8 cellular contexts compared by ENCODE assay signal in genomic region chr11:65134952-65135632, GRCh38. TPM values are rescaled to one million over a fixed set of nuclear protein-coding genes. Genes with fewer than 3 reads are reported as not detected.
DNase-seq lines count a peak whose midpoint lies in the region; ATAC-seq and TF ChIP-seq lines count a peak whose summit lies in the region.

No MANE protein-coding gene starts in this region.

- H3K4me3 Mint-ChIP-seq in activated T-cell treated with anti-CD3 and anti-CD28 coated beads, Interleukin-2, amount 50 U/mL, for 72 hours: peak overlapping the region; percentile 97 to 99
- H3K4me3 Mint-ChIP-seq in stimulated activated naive B cell treated with anti-CD40 and anti-IgM and Interleukin-4, amounts not matched to agents 10 μg/mL and 1 μg/mL and 100 μg/mL, for 72 hours: peak overlapping the region; percentile 98

- intact Hi-C loops in PC-9 (cut with micrococcal nuclease; ENCODE audit: unreplicated experiment): loop anchor here (1.0 kb wide), 2 partner anchors 15 to 48 kb away; no protein-coding TSS in a partner anchor
- intact Hi-C loops in esophagus muscularis mucosa (cut with DNase I): loop anchor here (5.0 kb wide), 1 partner anchor 47 kb away; the partner anchor contains the start of gene CAPN1

- H3K27ac ChIP-seq in PC-9 (peak overlapping the region; percentile 92), esophagus muscularis mucosa (replicated peaks in 1 of 4) (peak overlapping the region; percentile 94 to 98 (median 98)), muscle layer of duodenum (ENCODE audit: low read length) (peak overlapping the region; percentile 100)

- DNase-seq in DMS53 (lab: John Stamatoyannopoulos, UW) (peak; percentile 99), KBM-7 (peak; percentile 97), PC-9 (peak; percentile 95 to 99), esophagus muscularis mucosa (ENCODE audit: extremely low spot score) (peak; percentile 96)
- DNase-seq in activated T-cell treated with anti-CD3 and anti-CD28 coated beads, Interleukin-2, amount 50 U/mL, for 72 hours: peak; percentile 84 to 86
- DNase-seq in stimulated activated naive B cell treated with anti-CD40 and anti-IgM and Interleukin-4, amounts not matched to agents 10 μg/mL and 1 μg/mL and 100 μg/mL, for 72 hours: peak; percentile 82

- in situ Hi-C loops in KBM-7 (cut with MboI; ENCODE audit: low pct_unique_long_range_greater_than_20kb, low sequenced_read_pairs): no loop called here

- peak; percentile 67 for ATAC-seq in GM21723 (IDR thresholded peaks at IDR 0.05; ENCODE audit: unreplicated experiment)
- ATAC-seq in activated T-cell treated with anti-CD3 and anti-CD28 coated beads, Interleukin-2, amount 50 U/mL, for 72 hours (replicated peaks in 1 of 2): peak; percentile 87 to 88
- ATAC-seq in stimulated activated naive B cell treated with anti-CD40 and anti-IgM and Interleukin-4, amounts not matched to agents 10 μg/mL and 1 μg/mL and 100 μg/mL, for 72 hours (replicated peaks): peak; percentile 78 to 80

- TSS peak; percentile 72 for BruUV-seq in PC-9 (replicated peaks; lab: Mats Ljungman, UMichigan)

- H3K4me1 ChIP-seq in PC-9 (replicated peaks; ENCODE audit: insufficient read depth) (peaks cover 19% of the 10 kb centered on the region), esophagus muscularis mucosa (peaks cover 26 to 39% (median 32%) of the 10 kb centered on the region in 4 donors), muscle layer of duodenum (ENCODE audit: control insufficient read depth in 1 of 2, insufficient read depth in 2 of 2, low read length in 2 of 2) (peaks cover 16 to 34% of the 10 kb centered on the region in 2 donors)

- no peak for TF ChIP-seq POLR2A in esophagus muscularis mucosa (IDR thresholded peaks at IDR 0.05; ENCODE audit: low read depth)

- no peak for TF ChIP-seq CTCF in PC-9 (conservative IDR thresholded peaks at IDR 0.05)
- TF ChIP-seq CTCF in esophagus muscularis mucosa (IDR thresholded peaks at IDR 0.05): no peak

- H3K4me1 Mint-ChIP-seq in activated T-cell treated with anti-CD3 and anti-CD28 coated beads, Interleukin-2, amount 50 U/mL, for 72 hours (ENCODE audit: low read depth): peaks cover 39% of the 10 kb centered on the region
- peaks cover 42 to 67% of the 10 kb centered on the region in 2 donors for H3K4me1 Mint-ChIP-seq in stimulated activated naive B cell treated with anti-CD40 and anti-IgM and Interleukin-4, amounts not matched to agents 10 μg/mL and 1 μg/mL and 100 μg/mL, for 72 hours

- POLR2A ChIA-PET in PC-9 (lab: Charles Lee; ENCODE audit: unreplicated experiment): interaction anchor here (0.6 to 1.4 kb wide), 17 partner anchors 10 to 475 kb away, joined by 3 to 25 read pairs (median 5); partner anchors contain the start of genes CAPN1, FAU, MRPL49 and SF1

- CTCF ChIA-PET in PC-9 (lab: Charles Lee): interaction anchor here (0.6 to 1.3 kb wide), 4 partner anchors 12 to 195 kb away, joined by 3 to 5 read pairs (median 4); partner anchors contain the start of gene CAPN1

- peak overlapping the region; percentile 98 for H3K27ac Mint-ChIP-seq in activated T-cell treated with anti-CD3 and anti-CD28 coated beads, Interleukin-2, amount 50 U/mL, for 72 hours
- peak overlapping the region; percentile 100 for H3K27ac Mint-ChIP-seq in stimulated activated naive B cell treated with anti-CD40 and anti-IgM and Interleukin-4, amounts not matched to agents 10 μg/mL and 1 μg/mL and 100 μg/mL, for 72 hours

- peak overlapping the region; percentile 89 for H3K4me2 ChIP-seq in PC-9

- TF ChIP-seq EP300 in esophagus muscularis mucosa (IDR thresholded peaks at IDR 0.05): no peak

- H3K36me3 ChIP-seq in PC-9 (ENCODE audit: low read depth) (peaks cover 24% of the 10 kb centered on the region), esophagus muscularis mucosa (peaks cover 13 to 31% (median 30%) of the 10 kb centered on the region in 4 donors), muscle layer of duodenum (ENCODE audit: control insufficient read depth in 1 of 2, insufficient read depth in 2 of 2, low read length in 2 of 2) (peaks cover 18 to 30% of the 10 kb centered on the region in 2 donors)

- peaks cover 26% of the 10 kb centered on the region for H3F3A ChIP-seq in PC-9 (ENCODE audit: insufficient read depth, low read depth)

- H3K4me3 ChIP-seq in PC-9 (peak overlapping the region; percentile 92), esophagus muscularis mucosa (peak overlapping the region; percentile 84 to 96 (median 94)), muscle layer of duodenum (ENCODE audit: low read depth in 1 of 2, low read length in 2 of 2) (peak overlapping the region; percentile 86 to 91)

- no peaks in the 10 kb centered on the region for H3K9me3 ChIP-seq in PC-9 (ENCODE audit: insufficient read depth, low read depth)
- H3K9me3 ChIP-seq in esophagus muscularis mucosa: no peaks in the 10 kb centered on the region
- no peaks in the 10 kb centered on the region for H3K9me3 ChIP-seq in muscle layer of duodenum (ENCODE audit: control insufficient read depth in 1 of 2, low read length in 2 of 2)

- no peaks in the 10 kb centered on the region for H3K9me3 Mint-ChIP-seq in activated T-cell treated with anti-CD3 and anti-CD28 coated beads, Interleukin-2, amount 50 U/mL, for 72 hours
- no peaks in the 10 kb centered on the region for H3K9me3 Mint-ChIP-seq in stimulated activated naive B cell treated with anti-CD40 and anti-IgM and Interleukin-4, amounts not matched to agents 10 μg/mL and 1 μg/mL and 100 μg/mL, for 72 hours

- 2% methylated on average over 24 of the region's 24 CpGs for WGBS in esophagus muscularis mucosa

- no peaks in the 10 kb centered on the region for H3K9me2 ChIP-seq in PC-9 (ENCODE audit: insufficient read depth)

- H4K20me1 ChIP-seq in PC-9 (ENCODE audit: insufficient read depth): peaks cover 21% of the 10 kb centered on the region

- H2AFZ ChIP-seq in PC-9: peak overlapping the region; percentile 80

- peaks cover 35% of the 10 kb centered on the region for H3K79me2 ChIP-seq in PC-9 (ENCODE audit: low read depth)

- no peaks in the 10 kb centered on the region for H3K27me3 Mint-ChIP-seq in activated T-cell treated with anti-CD3 and anti-CD28 coated beads, Interleukin-2, amount 50 U/mL, for 72 hours (ENCODE audit: low read depth)
- no peaks in the 10 kb centered on the region for H3K27me3 Mint-ChIP-seq in stimulated activated naive B cell treated with anti-CD40 and anti-IgM and Interleukin-4, amounts not matched to agents 10 μg/mL and 1 μg/mL and 100 μg/mL, for 72 hours

- H3K27me3 ChIP-seq in PC-9 (ENCODE audit: insufficient read depth, low read depth) (no peaks in the 10 kb centered on the region), esophagus muscularis mucosa (no peaks in the 10 kb centered on the region), muscle layer of duodenum (ENCODE audit: low read depth, low read length) (no peaks in the 10 kb centered on the region)

- peaks cover 0 to 4% of the 10 kb centered on the region in 2 donors for H3K36me3 Mint-ChIP-seq in activated T-cell treated with anti-CD3 and anti-CD28 coated beads, Interleukin-2, amount 50 U/mL, for 72 hours (ENCODE audit: insufficient read depth in 2 of 2)
- H3K36me3 Mint-ChIP-seq in stimulated activated naive B cell treated with anti-CD40 and anti-IgM and Interleukin-4, amounts not matched to agents 10 μg/mL and 1 μg/mL and 100 μg/mL, for 72 hours: peaks cover 37 to 47% of the 10 kb centered on the region in 2 donors

RNA-seq across cellular contexts. Expression of gene SYVN1, which starts 0.8 kb away (rescaled TPM):
- total RNA-seq in PC-9 (2021) (40.9 and 51.5 TPM in 2 replicates), esophagus muscularis mucosa (10 to 100 TPM; 24.1 to 39.5 (median 27.5) TPM)
- total RNA-seq in activated T-cell treated with anti-CD3 and anti-CD28 coated beads, Interleukin-2, amount 50 U/mL, for 72 hours: 10 to 100 TPM; 45.8 to 53.1 TPM

RNA-seq across cellular contexts. Expression of gene MRPL49, which starts 13.0 kb away (rescaled TPM):
- total RNA-seq in PC-9 (2021) (84.5 and 95.0 TPM in 2 replicates), esophagus muscularis mucosa (100 to 1,000 TPM in 2 of 4 donors, 10 to 100 TPM in 2; 76.2 to 113 (median 91.5) TPM)
- total RNA-seq in activated T-cell treated with anti-CD3 and anti-CD28 coated beads, Interleukin-2, amount 50 U/mL, for 72 hours: 10 to 100 TPM; 73.6 to 89.8 TPM

RNA-seq across cellular contexts. Expression of gene FAU, which starts 13.2 kb away (rescaled TPM):
- total RNA-seq in PC-9 (2021): 973 and 1,165 TPM in 2 replicates
- total RNA-seq in activated T-cell treated with anti-CD3 and anti-CD28 coated beads, Interleukin-2, amount 50 U/mL, for 72 hours: 1,000 to 10,000 TPM; 1,144 to 1,164 TPM
- 1,000 to 10,000 TPM in 1 of 4 donors, 100 to 1,000 TPM in 3; 465 to 1,081 (median 716) TPM for total RNA-seq in esophagus muscularis mucosa

RNA-seq across cellular contexts. Expression of gene ZNHIT2, which starts 17.6 kb away (rescaled TPM):
- total RNA-seq in PC-9 (2021) (13.7 and 22.3 TPM in 2 replicates), esophagus muscularis mucosa (10 to 100 TPM in 3 of 4 donors, 1 to 10 TPM in 1; 7.5 to 24.4 (median 18.0) TPM)
- 10 to 100 TPM in 1 of 2 donors, 1 to 10 TPM in 1; 9.9 to 10.4 TPM for total RNA-seq in activated T-cell treated with anti-CD3 and anti-CD28 coated beads, Interleukin-2, amount 50 U/mL, for 72 hours

RNA-seq across cellular contexts. Expression of gene TM7SF2, which starts 23.4 kb away (rescaled TPM):
- 49.5 and 72.3 TPM in 2 replicates for total RNA-seq in PC-9 (2021)
- 10 to 100 TPM; 22.8 to 26.8 TPM for total RNA-seq in activated T-cell treated with anti-CD3 and anti-CD28 coated beads, Interleukin-2, amount 50 U/mL, for 72 hours
- total RNA-seq in esophagus muscularis mucosa: 10 to 100 TPM in 3 of 4 donors, 1 to 10 TPM in 1; 8.8 to 17.2 (median 12.1) TPM

Comparison
In these comparisons a context has a peak if more than half of its experiments do, and no peak if none do; other contexts are left out.
1. Peak in every context shown above with its lines: DNase-seq, ATAC-seq, H3K4me3 ChIP-seq and H3K27ac ChIP-seq.